1 cellular context compared by ENCODE assay signal in genomic region chr3:42847731-42848130, GRCh38.
A peak's percentile ranks its signal among the peaks of the same experiment; 100 is the strongest.
TF ChIP-seq lines count a peak whose summit lies in the region.

No MANE protein-coding gene starts in this region.

TF ChIP-seq in liver, 16 proteins besides CTCF, POLR2A, EP300 and RAD21 (continued from another document):
- TF ChIP-seq, protein P1, sequence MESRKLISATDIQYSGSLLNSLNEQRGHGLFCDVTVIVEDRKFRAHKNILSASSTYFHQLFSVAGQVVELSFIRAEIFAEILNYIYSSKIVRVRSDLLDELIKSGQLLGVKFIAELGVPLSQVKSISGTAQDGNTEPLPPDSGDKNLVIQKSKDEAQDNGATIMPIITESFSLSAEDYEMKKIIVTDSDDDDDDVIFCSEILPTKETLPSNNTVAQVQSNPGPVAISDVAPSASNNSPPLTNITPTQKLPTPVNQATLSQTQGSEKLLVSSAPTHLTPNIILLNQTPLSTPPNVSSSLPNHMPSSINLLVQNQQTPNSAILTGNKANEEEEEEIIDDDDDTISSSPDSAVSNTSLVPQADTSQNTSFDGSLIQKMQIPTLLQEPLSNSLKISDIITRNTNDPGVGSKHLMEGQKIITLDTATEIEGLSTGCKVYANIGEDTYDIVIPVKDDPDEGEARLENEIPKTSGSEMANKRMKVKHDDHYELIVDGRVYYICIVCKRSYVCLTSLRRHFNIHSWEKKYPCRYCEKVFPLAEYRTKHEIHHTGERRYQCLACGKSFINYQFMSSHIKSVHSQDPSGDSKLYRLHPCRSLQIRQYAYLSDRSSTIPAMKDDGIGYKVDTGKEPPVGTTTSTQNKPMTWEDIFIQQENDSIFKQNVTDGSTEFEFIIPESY (IDR thresholded peaks at IDR 0.05) = no peak
- TF ChIP-seq FOXA1 (IDR thresholded peaks at IDR 0.05) = no peak
- TF ChIP-seq, protein P2, sequence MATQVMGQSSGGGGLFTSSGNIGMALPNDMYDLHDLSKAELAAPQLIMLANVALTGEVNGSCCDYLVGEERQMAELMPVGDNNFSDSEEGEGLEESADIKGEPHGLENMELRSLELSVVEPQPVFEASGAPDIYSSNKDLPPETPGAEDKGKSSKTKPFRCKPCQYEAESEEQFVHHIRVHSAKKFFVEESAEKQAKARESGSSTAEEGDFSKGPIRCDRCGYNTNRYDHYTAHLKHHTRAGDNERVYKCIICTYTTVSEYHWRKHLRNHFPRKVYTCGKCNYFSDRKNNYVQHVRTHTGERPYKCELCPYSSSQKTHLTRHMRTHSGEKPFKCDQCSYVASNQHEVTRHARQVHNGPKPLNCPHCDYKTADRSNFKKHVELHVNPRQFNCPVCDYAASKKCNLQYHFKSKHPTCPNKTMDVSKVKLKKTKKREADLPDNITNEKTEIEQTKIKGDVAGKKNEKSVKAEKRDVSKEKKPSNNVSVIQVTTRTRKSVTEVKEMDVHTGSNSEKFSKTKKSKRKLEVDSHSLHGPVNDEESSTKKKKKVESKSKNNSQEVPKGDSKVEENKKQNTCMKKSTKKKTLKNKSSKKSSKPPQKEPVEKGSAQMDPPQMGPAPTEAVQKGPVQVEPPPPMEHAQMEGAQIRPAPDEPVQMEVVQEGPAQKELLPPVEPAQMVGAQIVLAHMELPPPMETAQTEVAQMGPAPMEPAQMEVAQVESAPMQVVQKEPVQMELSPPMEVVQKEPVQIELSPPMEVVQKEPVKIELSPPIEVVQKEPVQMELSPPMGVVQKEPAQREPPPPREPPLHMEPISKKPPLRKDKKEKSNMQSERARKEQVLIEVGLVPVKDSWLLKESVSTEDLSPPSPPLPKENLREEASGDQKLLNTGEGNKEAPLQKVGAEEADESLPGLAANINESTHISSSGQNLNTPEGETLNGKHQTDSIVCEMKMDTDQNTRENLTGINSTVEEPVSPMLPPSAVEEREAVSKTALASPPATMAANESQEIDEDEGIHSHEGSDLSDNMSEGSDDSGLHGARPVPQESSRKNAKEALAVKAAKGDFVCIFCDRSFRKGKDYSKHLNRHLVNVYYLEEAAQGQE (IDR thresholded peaks at IDR 0.05) = no peak
- peak in 1 of 2 donors; percentile 69 for TF ChIP-seq JUND (IDR thresholded peaks at IDR 0.05)
- peak; percentile 30 for TF ChIP-seq FOXA2 (IDR thresholded peaks at IDR 0.05)
- no peak for TF ChIP-seq YY1 (IDR thresholded peaks at IDR 0.05)
- no peak for TF ChIP-seq EGR1 (IDR thresholded peaks at IDR 0.05; ENCODE audit: low read depth in 2 of 2)
- TF ChIP-seq, protein P3, sequence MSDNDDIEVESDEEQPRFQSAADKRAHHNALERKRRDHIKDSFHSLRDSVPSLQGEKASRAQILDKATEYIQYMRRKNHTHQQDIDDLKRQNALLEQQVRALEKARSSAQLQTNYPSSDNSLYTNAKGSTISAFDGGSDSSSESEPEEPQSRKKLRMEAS (IDR thresholded peaks at IDR 0.05) = peak; percentile 36
- TF ChIP-seq GABPA (IDR thresholded peaks at IDR 0.05 in 1 of 2, conservative IDR thresholded peaks at IDR 0.05 in 1 of 2) = no peak
- TF ChIP-seq HNF4A (conservative IDR thresholded peaks at IDR 0.05) = peak; percentile 69 to 70
- no peak for TF ChIP-seq NR2F2 (IDR thresholded peaks at IDR 0.05)
- TF ChIP-seq TAF1 (conservative IDR thresholded peaks at IDR 0.05) = no peak
- peak; percentile 70 to 71 for TF ChIP-seq RXRA (IDR thresholded peaks at IDR 0.05)
- TF ChIP-seq HNF4G (IDR thresholded peaks at IDR 0.05) = no peak
- TF ChIP-seq SP1 (IDR thresholded peaks at IDR 0.05) = peak; percentile 80
